Comparison of ENCODE assay signal across 8 cellular contexts in the genomic region with DNA sequence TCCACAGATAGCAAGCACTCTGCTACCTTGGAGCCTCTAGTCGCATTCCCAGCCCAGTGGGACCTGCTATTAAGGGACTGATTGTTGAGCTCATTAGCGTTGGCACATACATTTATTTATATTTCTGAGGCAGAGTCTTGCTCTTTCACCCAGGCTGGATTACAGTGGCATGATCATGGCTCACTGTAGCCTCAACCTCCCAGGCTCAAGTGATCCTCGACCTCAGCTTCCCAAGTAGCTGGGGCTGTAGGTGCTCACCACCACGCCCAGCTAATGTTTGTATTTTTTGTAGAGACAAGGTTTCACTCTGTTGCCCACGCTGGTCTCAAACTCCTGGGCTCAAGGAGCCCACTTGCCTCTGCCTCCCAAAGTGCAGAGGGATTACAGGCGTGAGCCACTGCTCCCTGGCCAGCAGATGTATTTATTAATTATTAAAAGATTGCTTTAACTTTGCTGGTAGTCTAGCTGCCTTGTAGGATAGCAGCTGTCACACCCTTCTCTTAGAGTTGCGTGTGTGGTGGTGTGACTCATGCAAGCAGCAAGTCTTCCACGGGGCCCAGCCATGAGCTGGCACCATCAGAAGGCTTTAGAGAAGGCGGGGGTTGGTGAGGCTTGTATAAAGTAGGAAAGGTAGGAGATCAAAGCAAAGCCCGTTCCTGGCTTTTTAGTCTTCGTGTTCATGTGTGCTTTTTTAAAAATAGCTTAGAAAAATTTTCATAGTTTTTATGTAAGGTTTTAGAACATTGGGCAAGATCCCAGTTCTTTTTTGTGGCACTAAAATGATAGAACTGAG. TPM values are rescaled to one million over a fixed set of nuclear protein-coding genes. Genes with fewer than 3 reads are reported as not detected.
DNase-seq lines count a peak whose midpoint lies in the region; ATAC-seq and TF ChIP-seq lines count a peak whose summit lies in the region.

No MANE protein-coding gene starts in this region.

- no peak overlapping the region for H3K4me3 ChIP-seq in fibroblast of the aortic adventitia (ENCODE audit: low read depth, low read length)

- H3K4me1 Mint-ChIP-seq in activated CD4-positive, alpha-beta memory T cell treated with anti-CD3 and anti-CD28 coated beads, Interleukin-2, amount 10 ng/mL, durations not matched to agents 7 days and 5 days, result peaks cover 23% of the 10 kb centered on the region
- H3K4me1 Mint-ChIP-seq in type B pancreatic cell (ENCODE audit: unreplicated experiment), result no peaks in the 10 kb centered on the region

- TF ChIP-seq CTCF in fibroblast of the aortic adventitia (IDR thresholded peaks at IDR 0.05; ENCODE audit: insufficient read depth, low read length) (no peak), type B pancreatic cell (conservative IDR thresholded peaks at IDR 0.05) (no peak)

- POLR2A ChIA-PET in activated CD4-positive, alpha-beta memory T cell treated with anti-CD3 and anti-CD28 coated beads, Interleukin-2, amount 10 ng/mL, durations not matched to agents 7 days and 5 days (lab: Charles Lee), result interaction anchor here (0.6 to 1.6 kb wide), 4 partner anchors 34 to 161 kb away, joined by 3 to 17 read pairs (median 4); partner anchors contain the start of genes FAM83D and PPP1R16B

- in situ Hi-C loops in G401 (cut with HindIII; ENCODE audit: low sequenced_read_pairs), result no loop called here

- H3K36me3 Mint-ChIP-seq in activated CD4-positive, alpha-beta memory T cell treated with anti-CD3 and anti-CD28 coated beads, Interleukin-2, amount 10 ng/mL, durations not matched to agents 7 days and 5 days (ENCODE audit: low read depth), result peaks cover 59% of the 10 kb centered on the region
- peaks cover 22% of the 10 kb centered on the region for H3K36me3 Mint-ChIP-seq in type B pancreatic cell

- no peaks in the 10 kb centered on the region for H3K9me3 Mint-ChIP-seq in activated CD4-positive, alpha-beta memory T cell treated with anti-CD3 and anti-CD28 coated beads, Interleukin-2, amount 10 ng/mL, durations not matched to agents 7 days and 5 days
- H3K9me3 Mint-ChIP-seq in type B pancreatic cell, result no peaks in the 10 kb centered on the region

- H3K27ac Mint-ChIP-seq in activated CD4-positive, alpha-beta memory T cell treated with anti-CD3 and anti-CD28 coated beads, Interleukin-2, amount 10 ng/mL, durations not matched to agents 7 days and 5 days, result peak overlapping the region; percentile 37
- H3K27ac Mint-ChIP-seq in type B pancreatic cell, result no peak overlapping the region

- CTCF ChIA-PET in activated CD4-positive, alpha-beta memory T cell treated with anti-CD3 and anti-CD28 coated beads, Interleukin-2, amount 10 ng/mL, durations not matched to agents 7 days and 5 days (lab: Charles Lee), result interaction anchor here (1.1 to 2.0 kb wide), 8 partner anchors 11 to 319 kb away, joined by 3 to 9 read pairs (median 4); partner anchors contain the start of genes ACTR5 and PPP1R16B

- DNase-seq in HT1080 (ENCODE audit: low read depth) (peak; percentile 87), fibroblast of the aortic adventitia (ENCODE audit: low read depth) (peak; percentile 86), type B pancreatic cell (ENCODE audit: extremely low spot score, unreplicated experiment) (no peak), G401 (ENCODE audit: low spot score) (no peak), SK-N-DZ (ENCODE audit: low spot score) (no peak)
- DNase-seq in activated CD4-positive, alpha-beta memory T cell treated with anti-CD3 and anti-CD28 coated beads, Interleukin-2, amount 10 ng/mL, durations not matched to agents 7 days and 5 days, result peak; percentile 67
- peak; percentile 47 to 64 for DNase-seq in stimulated activated CD4-positive, alpha-beta T cell treated with anti-CD3 and anti-CD28 coated beads, Interleukin-4, amount 100 ng/mL, for 48 hours (ENCODE audit: low read depth in 2 of 2)

- no peak overlapping the region for H3K4me3 Mint-ChIP-seq in activated CD4-positive, alpha-beta memory T cell treated with anti-CD3 and anti-CD28 coated beads, Interleukin-2, amount 10 ng/mL, durations not matched to agents 7 days and 5 days
- H3K4me3 Mint-ChIP-seq in type B pancreatic cell, result no peak overlapping the region

- no peak for ATAC-seq in GM18868 (IDR thresholded peaks at IDR 0.05; ENCODE audit: unreplicated experiment)

- H3K27me3 Mint-ChIP-seq in activated CD4-positive, alpha-beta memory T cell treated with anti-CD3 and anti-CD28 coated beads, Interleukin-2, amount 10 ng/mL, durations not matched to agents 7 days and 5 days, result no peaks in the 10 kb centered on the region
- no peaks in the 10 kb centered on the region for H3K27me3 Mint-ChIP-seq in type B pancreatic cell

RNA-seq across cellular contexts. Expression of gene ACTR5, which starts 16.5 kb away (rescaled TPM):
- total RNA-seq in HT1080 (2014; rRNA removed; shearing (Covaris generic)), result 8.0 and 10.7 TPM in 2 replicates
- 5.5 and 6.0 TPM in 2 replicates for polyA plus RNA-seq in HT1080 (2015; cell fraction: cytosol; rRNA removed)
- 14.7 and 17.6 TPM in 2 replicates for polyA plus RNA-seq in HT1080 (2015; cell fraction: nucleus; rRNA removed)
- 1 to 10 TPM; 9.4 to 9.9 TPM for total RNA-seq in activated CD4-positive, alpha-beta memory T cell treated with anti-CD3 and anti-CD28 coated beads, Interleukin-2, amount 10 ng/mL, durations not matched to agents 7 days and 5 days
- total RNA-seq in fibroblast of the aortic adventitia (ENCODE audit: low replicate concordance), result 2.9 and 4.6 TPM in 2 replicates
- total RNA-seq in type B pancreatic cell (ENCODE audit: low replicate concordance), result 5.7 and 9.1 TPM in 2 replicates
- total RNA-seq in G401 (2014; rRNA removed; shearing (Covaris generic)), result 10.9 and 28.1 TPM in 2 replicates
- polyA plus RNA-seq in SK-N-DZ (2014; cell fraction: cytosol; rRNA removed), result 25.8 and 28.5 TPM in 2 replicates
- polyA plus RNA-seq in SK-N-DZ (2014; cell fraction: nucleus; rRNA removed), result 55.5 and 69.2 TPM in 2 replicates

RNA-seq across cellular contexts. Expression of gene SLC32A1, which starts 40.5 kb away (rescaled TPM):
- not detected in 2 replicates for total RNA-seq in HT1080 (2014; rRNA removed; shearing (Covaris generic))
- polyA plus RNA-seq in HT1080 (2015; cell fraction: cytosol; rRNA removed), result not detected in 2 replicates
- not detected in 2 replicates for polyA plus RNA-seq in HT1080 (2015; cell fraction: nucleus; rRNA removed)
- not detected for total RNA-seq in activated CD4-positive, alpha-beta memory T cell treated with anti-CD3 and anti-CD28 coated beads, Interleukin-2, amount 10 ng/mL, durations not matched to agents 7 days and 5 days
- total RNA-seq in fibroblast of the aortic adventitia (ENCODE audit: low replicate concordance) (not detected in 2 replicates), type B pancreatic cell (ENCODE audit: low replicate concordance) (not detected in 2 replicates)
- total RNA-seq in G401 (2014; rRNA removed; shearing (Covaris generic)), result not detected in 2 replicates
- polyA plus RNA-seq in SK-N-DZ (2014; cell fraction: cytosol; rRNA removed), result not detected in 2 replicates
- polyA plus RNA-seq in SK-N-DZ (2014; cell fraction: nucleus; rRNA removed), result not detected in 2 replicates

RNA-seq across cellular contexts. Expression of gene PPP1R16B, which starts 40.7 kb away (rescaled TPM):
- 0.03 and 0.05 TPM in 2 replicates for total RNA-seq in HT1080 (2014; rRNA removed; shearing (Covaris generic))
- polyA plus RNA-seq in HT1080 (2015; cell fraction: cytosol; rRNA removed), result 0.07 and 0.10 TPM in 2 replicates
- 0.02 and 0.06 TPM in 2 replicates for polyA plus RNA-seq in HT1080 (2015; cell fraction: nucleus; rRNA removed)
- total RNA-seq in activated CD4-positive, alpha-beta memory T cell treated with anti-CD3 and anti-CD28 coated beads, Interleukin-2, amount 10 ng/mL, durations not matched to agents 7 days and 5 days, result 100 to 1,000 TPM; 113 to 119 TPM
- total RNA-seq in fibroblast of the aortic adventitia (ENCODE audit: low replicate concordance) (0.09 and 0.33 TPM in 2 replicates), type B pancreatic cell (ENCODE audit: low replicate concordance) (0.31 TPM in 1 of 2 replicates, not detected in the other)
- 0.06 TPM in 1 of 2 replicates, not detected in the other for total RNA-seq in G401 (2014; rRNA removed; shearing (Covaris generic))
- polyA plus RNA-seq in SK-N-DZ (2014; cell fraction: cytosol; rRNA removed), result 3.1 and 3.8 TPM in 2 replicates
- 3.1 and 6.3 TPM in 2 replicates for polyA plus RNA-seq in SK-N-DZ (2014; cell fraction: nucleus; rRNA removed)

Comparison
In these comparisons a context has a peak if more than half of its experiments do, and no peak if none do; other contexts are left out.
1. DNase-seq: peak in HT1080 (single experiment), activated CD4-positive, alpha-beta memory T cell treated with anti-CD3 and anti-CD28 coated beads, Interleukin-2, amount 10 ng/mL, durations not matched to agents 7 days and 5 days (single experiment), fibroblast of the aortic adventitia (single experiment) and stimulated activated CD4-positive, alpha-beta T cell treated with anti-CD3 and anti-CD28 coated beads, Interleukin-4, amount 100 ng/mL, for 48 hours (2 of 2); none in type B pancreatic cell (single experiment), G401 (single experiment) and SK-N-DZ (single experiment).
2. RNA of gene PPP1R16B, which starts 40.7 kb away (total RNA-seq): 113 to 119 TPM in activated CD4-positive, alpha-beta memory T cell treated with anti-CD3 and anti-CD28 coated beads, Interleukin-2, amount 10 ng/mL, durations not matched to agents 7 days and 5 days; 0.31 TPM in type B pancreatic cell, 0.09 to 0.33 TPM in fibroblast of the aortic adventitia, 0.03 to 0.05 TPM in HT1080 and 0.06 TPM in G401; every median in the first group is over 10 times any median in the second.